14 cellular contexts compared by ENCODE assay signal in the genomic region with DNA sequence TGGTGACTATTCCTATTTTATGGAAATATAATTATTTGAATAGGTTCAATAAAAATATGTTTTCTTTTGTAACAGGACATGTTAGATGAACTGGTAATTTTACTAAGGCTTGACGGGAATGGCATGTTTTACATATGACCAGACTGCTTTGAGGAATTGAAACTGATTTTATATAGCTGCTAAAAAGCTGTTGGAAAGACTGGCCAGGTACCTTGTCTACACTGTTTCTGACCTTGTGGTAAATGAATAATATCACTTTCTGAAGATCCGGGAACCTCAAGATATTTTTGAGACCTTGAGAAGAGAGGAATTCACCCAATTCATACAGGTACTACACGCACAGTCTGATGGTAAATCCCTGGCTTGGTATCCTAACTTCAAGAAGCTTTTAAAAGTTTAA. TPM values are rescaled to one million over a fixed set of nuclear protein-coding genes. Genes with fewer than 3 reads are reported as not detected.
DNase-seq lines count a peak whose midpoint lies in the region; ATAC-seq and TF ChIP-seq lines count a peak whose summit lies in the region.
"Had no signal": no experiment of that assay in that cellular context is flagged by ENCODE, and none has a peak within 500 bp of the region (broad histone marks: within the 10 kb centered on the region; RNA-seq: fewer than 3 reads in every experiment).

No MANE protein-coding gene starts in this region.

- DNase-seq in caudate nucleus (lab: John Stamatoyannopoulos, UW) (no peak), sciatic nerve (ENCODE audit: low spot score) (no peak), RWPE1 (ENCODE audit: low spot score) (no peak), posterior vena cava (ENCODE audit: low spot score) (no peak)
- DNase-seq: activated CD4-positive, alpha-beta T cell treated with anti-CD3 and anti-CD28 coated beads, Interleukin-2, amount 10 ng/mL, durations not matched to agents 7 days and 5 days; lower lobe of right lung; NCI-H187 treated with DMSO at 0.1 percent for 48 hours; pancreas; stimulated activated CD4-positive, alpha-beta T cell treated with anti-CD3 and anti-CD28 coated beads, Interleukin-4, amount 100 ng/mL, for 24 hours had no signal

- CTCF ChIA-PET in RWPE1 (lab: Yijun Ruan, JAX) = no interaction called here

- no peaks in the 10 kb centered on the region for H3K36me3 ChIP-seq in OCI-LY3 (replicated peaks; ENCODE audit: low read depth, low read length)
- H3K36me3 ChIP-seq: lower lobe of right lung, pancreas, thoracic aorta had no signal

- ATAC-seq in GM18858 (IDR thresholded peaks at IDR 0.05; ENCODE audit: unreplicated experiment) = peak; percentile 95
- ATAC-seq in GM21515 (IDR thresholded peaks at IDR 0.05; ENCODE audit: unreplicated experiment) = peak; percentile 92
- peak; percentile 90 for ATAC-seq in HG03064 (IDR thresholded peaks at IDR 0.05; ENCODE audit: low read depth, unreplicated experiment)
- no peak for ATAC-seq in sciatic nerve
- ATAC-seq: lower lobe of right lung, pancreas had no signal

- intact Hi-C loops in sciatic nerve (cut with DNase I) = no loop called here
- intact Hi-C loops in posterior vena cava (cut with DNase I) = no loop called here

- peaks cover 23% of the 10 kb centered on the region for H3K4me1 ChIP-seq in OCI-LY3 (ENCODE audit: low read length)
- H3K4me1 ChIP-seq: lower lobe of right lung, pancreas had no signal

- H3K4me3 ChIP-seq in OCI-LY3 (ENCODE audit: low read length) = no peak overlapping the region
- H3K4me3 ChIP-seq: lower lobe of right lung, pancreas, thoracic aorta had no signal

- POLR2A ChIA-PET in RWPE1 (lab: Yijun Ruan, JAX; ENCODE audit: low non-redundant PET) = no interaction called here

- H3K27me3 ChIP-seq in OCI-LY3 (ENCODE audit: low read depth, low read length) = no peaks in the 10 kb centered on the region
- H3K27me3 ChIP-seq: pancreas had no signal

- no peaks in the 10 kb centered on the region for H3K79me2 ChIP-seq in OCI-LY3 (ENCODE audit: low read length)

- no peak overlapping the region for H2AFZ ChIP-seq in OCI-LY3 (ENCODE audit: low read depth, low read length)

- peak overlapping the region; percentile 21 for H3K4me2 ChIP-seq in OCI-LY3 (ENCODE audit: low read length)

- H4K20me1 ChIP-seq in OCI-LY3 (ENCODE audit: insufficient read depth, low read length) = no peaks in the 10 kb centered on the region

- no peaks in the 10 kb centered on the region for H3K9me3 ChIP-seq in OCI-LY3 (ENCODE audit: insufficient read depth, low read length)
- H3K9me3 ChIP-seq: lower lobe of right lung, pancreas, thoracic aorta had no signal

- H3K9ac ChIP-seq in OCI-LY3 (ENCODE audit: low read length) = no peak overlapping the region

- no peak for TF ChIP-seq CTCF in OCI-LY3 (IDR thresholded peaks at IDR 0.05; ENCODE audit: low read depth, low read length)
- no peak for TF ChIP-seq CTCF in RWPE1 (conservative IDR thresholded peaks at IDR 0.05; ENCODE audit: low read depth)

- H3K27ac ChIP-seq in OCI-LY3 (ENCODE audit: low read length) (peak overlapping the region; percentile 52), caudate nucleus (ENCODE audit: low read depth, low read length) (no peak overlapping the region), RWPE1 (no peak overlapping the region)
- H3K27ac ChIP-seq: lower lobe of right lung, pancreas, thoracic aorta had no signal

RNA-seq across cellular contexts. Expression of a gene that starts 42.1 kb away (rescaled TPM):
- total RNA-seq in sciatic nerve (130 TPM), posterior vena cava (10 to 100 TPM; 17.1 to 18.3 TPM)

RNA-seq across cellular contexts. Expression of a gene that starts 50.0 kb away (rescaled TPM):
- total RNA-seq in sciatic nerve (0.27 TPM), posterior vena cava (under 1 TPM in 1 of 2 donors, not detected in 1; 0.14 TPM)
- total RNA-seq: activated CD4-positive, alpha-beta T cell treated with anti-CD3 and anti-CD28 coated beads, Interleukin-2, amount 10 ng/mL, durations not matched to agents 7 days and 5 days; thoracic aorta had no signal
